In the genomic region with DNA sequence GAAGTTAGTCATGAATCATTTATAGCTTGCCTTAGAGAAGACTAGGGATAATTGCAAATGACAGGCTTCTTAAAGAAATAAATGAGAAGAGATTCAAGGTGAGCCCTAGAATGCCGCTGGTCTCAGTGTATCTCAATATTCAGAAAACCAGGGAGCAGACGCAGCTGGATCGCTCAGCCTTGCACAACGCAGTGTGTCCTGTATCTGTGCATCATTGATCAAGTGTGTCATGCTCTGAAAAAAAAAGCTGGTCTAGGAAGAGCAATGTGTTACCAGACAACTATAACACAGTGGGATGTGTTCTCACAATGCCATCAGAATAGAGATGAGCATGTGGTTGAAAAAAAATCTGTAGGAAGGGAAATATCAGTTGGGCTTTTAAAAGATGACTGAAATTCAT, we compare ENCODE assay signal across 23 cellular contexts.
"Had no signal": no experiment of that assay in that cellular context is flagged by ENCODE, and none has a peak within 500 bp of the region (broad histone marks: within the 10 kb centered on the region; RNA-seq: fewer than 3 reads in every experiment).

No MANE protein-coding gene starts in this region.

- DNase-seq: IMR-90, Karpas-422, KG1, MG63, NCI-H1092, NCI-H1105 treated with DMSO at 0.1 percent for 48 hours, NCI-H1417 treated with DMSO at 0.1 percent for 48 hours, NCI-H146, NCI-H1694 treated with DMSO at 0.1 percent for 48 hours, NCI-H1930, NCI-H2081, NCI-H2107, NCI-H2227 treated with DMSO at 0.1 percent for 48 hours, NCI-H446, NCI-H510A, NCI-H526, Right ventricle myocardium superior, RPMI8226, SK-N-SH, SW 1271, T-cell had no signal

- ATAC-seq: HepG2, T-cell had no signal

- FAIRE-seq: HepG2, RCC 7860 had no signal

- H3K27me3 ChIP-seq: MG63 had no signal

- H3K4me2 ChIP-seq: SK-N-SH had no signal

- H3K9me3 ChIP-seq: MG63, SK-N-SH had no signal

- H3K36me3 ChIP-seq: MG63 had no signal

- H3K4me3 ChIP-seq: MG63 had no signal

- H3K9ac ChIP-seq: SK-N-SH had no signal
